Comparison of ENCODE assay signal across 17 cellular contexts in the genomic region with DNA sequence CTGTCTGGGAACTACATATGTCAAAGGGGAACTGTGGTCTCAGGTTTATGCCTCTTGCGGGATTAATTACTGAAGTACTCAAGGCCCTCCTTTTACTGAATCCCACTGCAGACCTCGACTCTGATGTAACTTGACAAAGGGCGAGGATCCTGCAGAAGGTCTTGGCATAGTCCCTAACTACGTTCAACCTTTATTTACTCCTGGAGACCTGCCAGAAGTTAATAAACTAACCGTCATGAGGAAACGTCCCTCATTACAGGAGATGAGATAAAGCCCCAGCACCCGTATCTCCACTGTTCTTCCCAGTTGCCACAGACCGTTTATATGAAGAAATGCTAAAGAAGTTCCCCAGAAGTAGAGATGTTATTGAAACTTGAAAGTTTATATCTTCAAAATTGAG.
DNase-seq lines count a peak whose midpoint lies in the region; ATAC-seq and TF ChIP-seq lines count a peak whose summit lies in the region.
"Had no signal": no experiment of that assay in that cellular context is flagged by ENCODE, and none has a peak within 500 bp of the region (broad histone marks: within the 10 kb centered on the region; RNA-seq: fewer than 3 reads in every experiment).

No MANE protein-coding gene starts in this region.

- H3K27ac ChIP-seq in subcutaneous abdominal adipose tissue (ENCODE audit: low read depth, low read length), result peak overlapping the region; percentile 68

- no peaks in the 10 kb centered on the region for H3K27me3 ChIP-seq in subcutaneous abdominal adipose tissue (ENCODE audit: control insufficient read depth in 5 of 5, insufficient read depth in 4 of 5, low read length in 5 of 5)

- ATAC-seq in GM18873 (IDR thresholded peaks at IDR 0.05; ENCODE audit: low FRiP score, unreplicated experiment), result no peak
- ATAC-seq: HCT116; stimulated activated memory B cell treated with anti-CD40 and anti-IgM and Interleukin-4, amounts not matched to agents 10 μg/mL and 1 μg/mL and 100 μg/mL, for 72 hours had no signal

- no peak for TF ChIP-seq CTCF in fibroblast of villous mesenchyme (IDR thresholded peaks at IDR 0.05; ENCODE audit: insufficient read depth, low read depth, low read length)

- H3K9ac ChIP-seq in subcutaneous abdominal adipose tissue (ENCODE audit: low read length in 5 of 5), result peak overlapping the region in 1 of 5 donors; percentile 10
- H3K9ac ChIP-seq: SK-N-SH had no signal

- peaks cover 3 to 22% (median 7%) of the 10 kb centered on the region in 5 donors for H3K36me3 ChIP-seq in subcutaneous abdominal adipose tissue (ENCODE audit: control insufficient read depth in 5 of 5, insufficient read depth in 5 of 5, low read length in 5 of 5)

- H3K9me3 ChIP-seq in subcutaneous abdominal adipose tissue (ENCODE audit: control insufficient read depth in 5 of 5, low read length in 5 of 5), result no peaks in the 10 kb centered on the region
- H3K9me3 ChIP-seq: SK-N-SH had no signal

- H3K4me3 ChIP-seq in fibroblast of villous mesenchyme (ENCODE audit: low read depth, low read length) (no peak overlapping the region), subcutaneous abdominal adipose tissue (ENCODE audit: low read depth in 1 of 5, low read length in 5 of 5) (no peak overlapping the region)

- DNase-seq in NCI-H748 (lab: John Stamatoyannopoulos, UW; ENCODE audit: unreplicated experiment) (peak; percentile 42), NCI-H748 treated with DMSO at 0.1 percent for 48 hours (lab: John Stamatoyannopoulos, UW) (no peak), NCI-H2196 treated with DMSO at 0.1 percent for 48 hours (lab: John Stamatoyannopoulos, UW; ENCODE audit: unreplicated experiment) (peak; percentile 71), fibroblast of villous mesenchyme (ENCODE audit: low read depth) (peak; percentile 5), NAMALWA (ENCODE audit: low spot score) (no peak)
- DNase-seq in activated effector memory CD4-positive, alpha-beta T cell treated with Interleukin-2 at 50 U/mL for 16 hours, result no peak
- DNase-seq: activated CD4-positive, alpha-beta T cell treated with anti-CD3 and anti-CD28 coated beads for 1 hour; activated naive CD4-positive, alpha-beta T cell; cerebellar nuclear complex; immature natural killer cell; NCI-H82; nephron progenitor cell; SK-N-SH had no signal

- H3K4me1 ChIP-seq in subcutaneous abdominal adipose tissue (ENCODE audit: control insufficient read depth in 5 of 5, insufficient read depth in 5 of 5, low read length in 5 of 5), result peaks cover 4 to 42% (median 21%) of the 10 kb centered on the region in 5 donors

Comparison
In these comparisons a context has a peak if more than half of its experiments do, and no peak if none do; other contexts are left out.
1. DNase-seq: peak in NCI-H748 (single experiment), NCI-H2196 treated with DMSO at 0.1 percent for 48 hours (single experiment) and fibroblast of villous mesenchyme (single experiment); none in NCI-H748 treated with DMSO at 0.1 percent for 48 hours (single experiment), NAMALWA (single experiment) and activated effector memory CD4-positive, alpha-beta T cell treated with Interleukin-2 at 50 U/mL for 16 hours (single experiment).